23 cellular contexts compared by ENCODE assay signal in genomic region chr4:145766273-145766672, GRCh38.
A peak's percentile ranks its signal among the peaks of the same experiment; 100 is the strongest.
DNase-seq lines count a peak whose midpoint lies in the region; ATAC-seq and TF ChIP-seq lines count a peak whose summit lies in the region.
"Had no signal": no experiment of that assay in that cellular context is flagged by ENCODE, and none has a peak within 500 bp of the region (broad histone marks: within the 10 kb centered on the region; RNA-seq: fewer than 3 reads in every experiment).

No MANE protein-coding gene starts in this region.

- H3K4me1 ChIP-seq in colonic mucosa = no peaks in the 10 kb centered on the region
- H3K4me1 ChIP-seq: A549 had no signal

- H3K27ac ChIP-seq in colonic mucosa = no peak overlapping the region
- H3K27ac ChIP-seq: A549 had no signal

- H3K27ac Mint-ChIP-seq in activated T-cell treated with anti-CD3 and anti-CD28 coated beads, Interleukin-2, amount 50 U/mL, for 24 hours = peak overlapping the region; percentile 39
- peak overlapping the region; percentile 84 for H3K27ac Mint-ChIP-seq in activated T-helper 2 cell treated with anti-CD3 and anti-CD28 coated beads, Interferon-gamma antibody, Interleukin-2, Interleukin-4, amounts not matched to agents 10 μg/mL and 5 μg/mL and 100 μg/mL, durations not matched to agents 14 hours and 24 hours and 36 hours
- H3K27ac Mint-ChIP-seq in stimulated activated naive CD8-positive, alpha-beta T cell treated with anti-CD3 and anti-CD28 coated beads, Interleukin-15, amount 100 ng/mL, for 72 hours = peak overlapping the region in 1 of 2 donors; percentile 91
- H3K27ac Mint-ChIP-seq: CD4-positive, alpha-beta memory T cell had no signal

- no peak for DNase-seq in activated T-cell treated with anti-CD3 and anti-CD28 coated beads, Interleukin-2, amount 50 U/mL, for 24 hours
- no peak for DNase-seq in activated T-cell treated with anti-CD3 and anti-CD28 coated beads, Interleukin-2, amount 50 U/mL, for 4 hours
- no peak for DNase-seq in activated T-helper 2 cell treated with anti-CD3 and anti-CD28 coated beads, Interferon-gamma antibody, Interleukin-2, Interleukin-4, amounts not matched to agents 10 μg/mL and 5 μg/mL and 100 μg/mL, durations not matched to agents 14 hours and 24 hours and 36 hours (ENCODE audit: low spot score)
- no peak for DNase-seq in stimulated activated naive CD8-positive, alpha-beta T cell treated with anti-CD3 and anti-CD28 coated beads, Interleukin-15, amount 100 ng/mL, for 72 hours
- no peak for DNase-seq in colonic mucosa
- no peak for DNase-seq in NCI-H146 treated with DMSO at 0.1 percent for 48 hours (lab: John Stamatoyannopoulos, UW; ENCODE audit: unreplicated experiment)
- DNase-seq: C1 segment of cervical spinal cord; CD4-positive, alpha-beta memory T cell; COR-L47; DMS53; H7; Karpas-422; NCI-H1092 treated with DMSO at 0.1 percent for 48 hours; NCI-H1436; NCI-H187 treated with DMSO at 0.1 percent for 48 hours; NCI-H2107; NCI-H446; NCI-H524 treated with DMSO at 0.1 percent for 48 hours; NCI-H774; SIG-M5 had no signal

- no peaks in the 10 kb centered on the region for H3K27me3 ChIP-seq in colonic mucosa

- H3K36me3 ChIP-seq in colonic mucosa = no peaks in the 10 kb centered on the region

- peaks cover 3% of the 10 kb centered on the region for H3K9me3 Mint-ChIP-seq in activated T-cell treated with anti-CD3 and anti-CD28 coated beads, Interleukin-2, amount 50 U/mL, for 24 hours
- peaks cover 6% of the 10 kb centered on the region for H3K9me3 Mint-ChIP-seq in activated T-cell treated with anti-CD3 and anti-CD28 coated beads, Interleukin-2, amount 50 U/mL, for 4 hours
- H3K9me3 Mint-ChIP-seq in activated T-helper 2 cell treated with anti-CD3 and anti-CD28 coated beads, Interferon-gamma antibody, Interleukin-2, Interleukin-4, amounts not matched to agents 10 μg/mL and 5 μg/mL and 100 μg/mL, durations not matched to agents 14 hours and 24 hours and 36 hours = peaks cover 21% of the 10 kb centered on the region
- peaks cover 0 to 13% of the 10 kb centered on the region in 2 donors for H3K9me3 Mint-ChIP-seq in stimulated activated naive CD8-positive, alpha-beta T cell treated with anti-CD3 and anti-CD28 coated beads, Interleukin-15, amount 100 ng/mL, for 72 hours

- H3K4me3 Mint-ChIP-seq in activated T-cell treated with anti-CD3 and anti-CD28 coated beads, Interleukin-2, amount 50 U/mL, for 24 hours = no peak overlapping the region
- H3K4me3 Mint-ChIP-seq in activated T-cell treated with anti-CD3 and anti-CD28 coated beads, Interleukin-2, amount 50 U/mL, for 4 hours = no peak overlapping the region
- H3K4me3 Mint-ChIP-seq in activated T-helper 2 cell treated with anti-CD3 and anti-CD28 coated beads, Interferon-gamma antibody, Interleukin-2, Interleukin-4, amounts not matched to agents 10 μg/mL and 5 μg/mL and 100 μg/mL, durations not matched to agents 14 hours and 24 hours and 36 hours (ENCODE audit: low read depth) = no peak overlapping the region
- peak overlapping the region in 1 of 2 donors; percentile 11 for H3K4me3 Mint-ChIP-seq in stimulated activated naive CD8-positive, alpha-beta T cell treated with anti-CD3 and anti-CD28 coated beads, Interleukin-15, amount 100 ng/mL, for 72 hours
- H3K4me3 Mint-ChIP-seq: CD4-positive, alpha-beta memory T cell had no signal

- H3K36me3 Mint-ChIP-seq in activated T-cell treated with anti-CD3 and anti-CD28 coated beads, Interleukin-2, amount 50 U/mL, for 24 hours (ENCODE audit: low read depth) = peaks cover 87% of the 10 kb centered on the region
- peaks cover 57% of the 10 kb centered on the region for H3K36me3 Mint-ChIP-seq in activated T-cell treated with anti-CD3 and anti-CD28 coated beads, Interleukin-2, amount 50 U/mL, for 4 hours (ENCODE audit: insufficient read depth)
- peaks cover 83% of the 10 kb centered on the region for H3K36me3 Mint-ChIP-seq in activated T-helper 2 cell treated with anti-CD3 and anti-CD28 coated beads, Interferon-gamma antibody, Interleukin-2, Interleukin-4, amounts not matched to agents 10 μg/mL and 5 μg/mL and 100 μg/mL, durations not matched to agents 14 hours and 24 hours and 36 hours (ENCODE audit: low read depth)

- H3K4me1 Mint-ChIP-seq in activated T-cell treated with anti-CD3 and anti-CD28 coated beads, Interleukin-2, amount 50 U/mL, for 24 hours (ENCODE audit: low read depth) = peaks cover 18% of the 10 kb centered on the region
- peaks cover 4% of the 10 kb centered on the region for H3K4me1 Mint-ChIP-seq in activated T-cell treated with anti-CD3 and anti-CD28 coated beads, Interleukin-2, amount 50 U/mL, for 4 hours (ENCODE audit: low read depth)
- H3K4me1 Mint-ChIP-seq in activated T-helper 2 cell treated with anti-CD3 and anti-CD28 coated beads, Interferon-gamma antibody, Interleukin-2, Interleukin-4, amounts not matched to agents 10 μg/mL and 5 μg/mL and 100 μg/mL, durations not matched to agents 14 hours and 24 hours and 36 hours (ENCODE audit: low read depth) = peaks cover 18% of the 10 kb centered on the region
- H3K4me1 Mint-ChIP-seq in stimulated activated naive CD8-positive, alpha-beta T cell treated with anti-CD3 and anti-CD28 coated beads, Interleukin-15, amount 100 ng/mL, for 72 hours = peaks cover 21% of the 10 kb centered on the region
- H3K4me1 Mint-ChIP-seq: CD4-positive, alpha-beta memory T cell had no signal

- TF ChIP-seq CTCF in colonic mucosa (IDR thresholded peaks at IDR 0.05) = no peak

- H3K27me3 Mint-ChIP-seq in activated T-cell treated with anti-CD3 and anti-CD28 coated beads, Interleukin-2, amount 50 U/mL, for 24 hours = no peaks in the 10 kb centered on the region
- no peaks in the 10 kb centered on the region for H3K27me3 Mint-ChIP-seq in activated T-cell treated with anti-CD3 and anti-CD28 coated beads, Interleukin-2, amount 50 U/mL, for 4 hours (ENCODE audit: low read depth)
- H3K27me3 Mint-ChIP-seq in activated T-helper 2 cell treated with anti-CD3 and anti-CD28 coated beads, Interferon-gamma antibody, Interleukin-2, Interleukin-4, amounts not matched to agents 10 μg/mL and 5 μg/mL and 100 μg/mL, durations not matched to agents 14 hours and 24 hours and 36 hours (ENCODE audit: low read depth) = no peaks in the 10 kb centered on the region
- H3K27me3 Mint-ChIP-seq in stimulated activated naive CD8-positive, alpha-beta T cell treated with anti-CD3 and anti-CD28 coated beads, Interleukin-15, amount 100 ng/mL, for 72 hours = no peaks in the 10 kb centered on the region
- H3K27me3 Mint-ChIP-seq: CD4-positive, alpha-beta memory T cell had no signal

- H3K9ac ChIP-seq in colonic mucosa (ENCODE audit: low read depth in 2 of 2, low read length in 2 of 2) = no peak overlapping the region

- intact Hi-C loops in activated T-helper 2 cell treated with anti-CD3 and anti-CD28 coated beads, Interferon-gamma antibody, Interleukin-2, Interleukin-4, amounts not matched to agents 10 μg/mL and 5 μg/mL and 100 μg/mL, durations not matched to agents 14 hours and 24 hours and 36 hours (cut with micrococcal nuclease) = no loop called here
- intact Hi-C loops in colonic mucosa (cut with DNase I) = no loop called here

- H3K4me3 ChIP-seq in colonic mucosa = no peak overlapping the region
- H3K4me3 ChIP-seq: A549 had no signal

- no peak for ATAC-seq in activated T-cell treated with anti-CD3 and anti-CD28 coated beads, Interleukin-2, amount 50 U/mL, for 4 hours
- peak; percentile 79 for ATAC-seq in HG02610 (IDR thresholded peaks at IDR 0.05; ENCODE audit: unreplicated experiment)
- ATAC-seq in stimulated activated naive CD8-positive, alpha-beta T cell treated with anti-CD3 and anti-CD28 coated beads, Interleukin-15, amount 100 ng/mL, for 72 hours = peak; percentile 52
- ATAC-seq: A549, HepG2 had no signal

- no peaks in the 10 kb centered on the region for H3K9me3 ChIP-seq in colonic mucosa
- H3K9me3 ChIP-seq: A549 had no signal

Comparison
In these comparisons a context has a peak if more than half of its experiments do, and no peak if none do; other contexts are left out.
1. ATAC-seq: peak in HG02610 (single experiment) and stimulated activated naive CD8-positive, alpha-beta T cell treated with anti-CD3 and anti-CD28 coated beads, Interleukin-15, amount 100 ng/mL, for 72 hours (single experiment); none in activated T-cell treated with anti-CD3 and anti-CD28 coated beads, Interleukin-2, amount 50 U/mL, for 4 hours (0 of 2).